In the genomic region with DNA sequence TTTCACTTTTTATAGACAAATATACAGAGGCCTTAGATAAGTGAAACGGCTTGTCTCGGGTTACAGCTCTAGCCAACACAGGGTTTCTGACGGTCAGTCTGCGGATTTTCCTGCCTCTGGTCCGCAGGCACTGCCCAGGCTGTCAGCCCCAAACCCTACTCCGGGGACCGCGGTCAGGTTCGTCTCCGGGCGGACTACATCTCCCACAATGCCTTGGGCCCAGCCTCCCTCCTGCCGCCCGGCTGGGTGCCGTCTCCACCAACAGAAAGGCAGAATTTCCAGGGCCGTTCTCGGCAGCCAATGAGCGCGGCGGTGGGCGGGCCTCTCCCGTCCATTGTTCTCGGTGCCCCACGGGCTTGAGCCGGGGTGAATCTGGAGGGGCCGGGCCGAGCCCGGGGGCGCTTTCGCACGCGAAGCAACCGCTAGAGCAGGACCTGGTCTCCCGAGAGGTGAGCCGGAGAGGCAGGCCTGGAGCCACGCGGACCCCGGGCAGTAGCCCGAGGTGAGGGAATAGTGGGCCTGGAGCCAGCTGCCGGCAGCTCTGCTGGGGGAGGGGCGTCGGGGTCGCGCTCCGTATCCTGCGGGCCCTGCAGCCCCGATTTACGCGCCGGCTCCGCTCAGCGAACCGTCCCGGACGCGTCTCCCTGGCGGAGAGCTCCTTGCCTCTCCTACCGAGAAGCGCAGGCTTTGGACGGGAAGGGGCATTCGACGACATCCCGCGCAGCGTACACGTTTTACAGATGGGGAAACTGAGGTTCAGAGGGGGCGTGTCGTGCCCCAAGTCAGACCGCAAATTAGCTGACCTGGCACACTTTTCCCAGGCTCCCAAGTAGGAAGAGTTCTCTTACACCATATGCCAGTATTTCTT, we compare ENCODE assay signal across 1 cellular context.
TF ChIP-seq lines count a peak whose summit lies in the region.

A gene (plus strand): TSS at position 323 of the 868 bp plus-strand sequence. CDS start 2,919 bp downstream, outside the sequence.

TF ChIP-seq in H1, 55 proteins besides CTCF, POLR2A, EP300 and RAD21:
- TF ChIP-seq GABPA (IDR thresholded peaks at IDR 0.05; ENCODE audit: borderline replicate concordance, insufficient read depth, low read length) = no peak
- TF ChIP-seq SUZ12 (IDR thresholded peaks at IDR 0.05; ENCODE audit: low read length) = no peak
- TF ChIP-seq ASH2L (IDR thresholded peaks at IDR 0.05; ENCODE audit: low read length) = peak; percentile 96
- TF ChIP-seq, protein P1, sequence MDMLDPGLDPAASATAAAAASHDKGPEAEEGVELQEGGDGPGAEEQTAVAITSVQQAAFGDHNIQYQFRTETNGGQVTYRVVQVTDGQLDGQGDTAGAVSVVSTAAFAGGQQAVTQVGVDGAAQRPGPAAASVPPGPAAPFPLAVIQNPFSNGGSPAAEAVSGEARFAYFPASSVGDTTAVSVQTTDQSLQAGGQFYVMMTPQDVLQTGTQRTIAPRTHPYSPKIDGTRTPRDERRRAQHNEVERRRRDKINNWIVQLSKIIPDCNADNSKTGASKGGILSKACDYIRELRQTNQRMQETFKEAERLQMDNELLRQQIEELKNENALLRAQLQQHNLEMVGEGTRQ (IDR thresholded peaks at IDR 0.05; ENCODE audit: low read length) = no peak
- TF ChIP-seq KDM1A (IDR thresholded peaks at IDR 0.05; ENCODE audit: borderline replicate concordance, low read length) = no peak
- TF ChIP-seq CREB1 (IDR thresholded peaks at IDR 0.05) = no peak
- TF ChIP-seq BCL11A (IDR thresholded peaks at IDR 0.05; ENCODE audit: low read depth in 2 of 2, low read length in 2 of 2) = no peak
- TF ChIP-seq, protein P2, sequence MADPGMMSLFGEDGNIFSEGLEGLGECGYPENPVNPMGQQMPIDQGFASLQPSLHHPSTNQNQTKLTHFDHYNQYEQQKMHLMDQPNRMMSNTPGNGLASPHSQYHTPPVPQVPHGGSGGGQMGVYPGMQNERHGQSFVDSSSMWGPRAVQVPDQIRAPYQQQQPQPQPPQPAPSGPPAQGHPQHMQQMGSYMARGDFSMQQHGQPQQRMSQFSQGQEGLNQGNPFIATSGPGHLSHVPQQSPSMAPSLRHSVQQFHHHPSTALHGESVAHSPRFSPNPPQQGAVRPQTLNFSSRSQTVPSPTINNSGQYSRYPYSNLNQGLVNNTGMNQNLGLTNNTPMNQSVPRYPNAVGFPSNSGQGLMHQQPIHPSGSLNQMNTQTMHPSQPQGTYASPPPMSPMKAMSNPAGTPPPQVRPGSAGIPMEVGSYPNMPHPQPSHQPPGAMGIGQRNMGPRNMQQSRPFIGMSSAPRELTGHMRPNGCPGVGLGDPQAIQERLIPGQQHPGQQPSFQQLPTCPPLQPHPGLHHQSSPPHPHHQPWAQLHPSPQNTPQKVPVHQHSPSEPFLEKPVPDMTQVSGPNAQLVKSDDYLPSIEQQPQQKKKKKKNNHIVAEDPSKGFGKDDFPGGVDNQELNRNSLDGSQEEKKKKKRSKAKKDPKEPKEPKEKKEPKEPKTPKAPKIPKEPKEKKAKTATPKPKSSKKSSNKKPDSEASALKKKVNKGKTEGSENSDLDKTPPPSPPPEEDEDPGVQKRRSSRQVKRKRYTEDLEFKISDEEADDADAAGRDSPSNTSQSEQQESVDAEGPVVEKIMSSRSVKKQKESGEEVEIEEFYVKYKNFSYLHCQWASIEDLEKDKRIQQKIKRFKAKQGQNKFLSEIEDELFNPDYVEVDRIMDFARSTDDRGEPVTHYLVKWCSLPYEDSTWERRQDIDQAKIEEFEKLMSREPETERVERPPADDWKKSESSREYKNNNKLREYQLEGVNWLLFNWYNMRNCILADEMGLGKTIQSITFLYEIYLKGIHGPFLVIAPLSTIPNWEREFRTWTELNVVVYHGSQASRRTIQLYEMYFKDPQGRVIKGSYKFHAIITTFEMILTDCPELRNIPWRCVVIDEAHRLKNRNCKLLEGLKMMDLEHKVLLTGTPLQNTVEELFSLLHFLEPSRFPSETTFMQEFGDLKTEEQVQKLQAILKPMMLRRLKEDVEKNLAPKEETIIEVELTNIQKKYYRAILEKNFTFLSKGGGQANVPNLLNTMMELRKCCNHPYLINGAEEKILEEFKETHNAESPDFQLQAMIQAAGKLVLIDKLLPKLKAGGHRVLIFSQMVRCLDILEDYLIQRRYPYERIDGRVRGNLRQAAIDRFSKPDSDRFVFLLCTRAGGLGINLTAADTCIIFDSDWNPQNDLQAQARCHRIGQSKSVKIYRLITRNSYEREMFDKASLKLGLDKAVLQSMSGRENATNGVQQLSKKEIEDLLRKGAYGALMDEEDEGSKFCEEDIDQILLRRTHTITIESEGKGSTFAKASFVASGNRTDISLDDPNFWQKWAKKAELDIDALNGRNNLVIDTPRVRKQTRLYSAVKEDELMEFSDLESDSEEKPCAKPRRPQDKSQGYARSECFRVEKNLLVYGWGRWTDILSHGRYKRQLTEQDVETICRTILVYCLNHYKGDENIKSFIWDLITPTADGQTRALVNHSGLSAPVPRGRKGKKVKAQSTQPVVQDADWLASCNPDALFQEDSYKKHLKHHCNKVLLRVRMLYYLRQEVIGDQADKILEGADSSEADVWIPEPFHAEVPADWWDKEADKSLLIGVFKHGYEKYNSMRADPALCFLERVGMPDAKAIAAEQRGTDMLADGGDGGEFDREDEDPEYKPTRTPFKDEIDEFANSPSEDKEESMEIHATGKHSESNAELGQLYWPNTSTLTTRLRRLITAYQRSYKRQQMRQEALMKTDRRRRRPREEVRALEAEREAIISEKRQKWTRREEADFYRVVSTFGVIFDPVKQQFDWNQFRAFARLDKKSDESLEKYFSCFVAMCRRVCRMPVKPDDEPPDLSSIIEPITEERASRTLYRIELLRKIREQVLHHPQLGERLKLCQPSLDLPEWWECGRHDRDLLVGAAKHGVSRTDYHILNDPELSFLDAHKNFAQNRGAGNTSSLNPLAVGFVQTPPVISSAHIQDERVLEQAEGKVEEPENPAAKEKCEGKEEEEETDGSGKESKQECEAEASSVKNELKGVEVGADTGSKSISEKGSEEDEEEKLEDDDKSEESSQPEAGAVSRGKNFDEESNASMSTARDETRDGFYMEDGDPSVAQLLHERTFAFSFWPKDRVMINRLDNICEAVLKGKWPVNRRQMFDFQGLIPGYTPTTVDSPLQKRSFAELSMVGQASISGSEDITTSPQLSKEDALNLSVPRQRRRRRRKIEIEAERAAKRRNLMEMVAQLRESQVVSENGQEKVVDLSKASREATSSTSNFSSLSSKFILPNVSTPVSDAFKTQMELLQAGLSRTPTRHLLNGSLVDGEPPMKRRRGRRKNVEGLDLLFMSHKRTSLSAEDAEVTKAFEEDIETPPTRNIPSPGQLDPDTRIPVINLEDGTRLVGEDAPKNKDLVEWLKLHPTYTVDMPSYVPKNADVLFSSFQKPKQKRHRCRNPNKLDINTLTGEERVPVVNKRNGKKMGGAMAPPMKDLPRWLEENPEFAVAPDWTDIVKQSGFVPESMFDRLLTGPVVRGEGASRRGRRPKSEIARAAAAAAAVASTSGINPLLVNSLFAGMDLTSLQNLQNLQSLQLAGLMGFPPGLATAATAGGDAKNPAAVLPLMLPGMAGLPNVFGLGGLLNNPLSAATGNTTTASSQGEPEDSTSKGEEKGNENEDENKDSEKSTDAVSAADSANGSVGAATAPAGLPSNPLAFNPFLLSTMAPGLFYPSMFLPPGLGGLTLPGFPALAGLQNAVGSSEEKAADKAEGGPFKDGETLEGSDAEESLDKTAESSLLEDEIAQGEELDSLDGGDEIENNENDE (IDR thresholded peaks at IDR 0.05; ENCODE audit: insufficient replicate concordance, low read length) = no peak
- TF ChIP-seq RXRA (IDR thresholded peaks at IDR 0.05; ENCODE audit: insufficient read depth, low read depth, low read length) = no peak
- TF ChIP-seq EGR1 (IDR thresholded peaks at IDR 0.05; ENCODE audit: borderline replicate concordance, low read depth, low read length) = no peak
- no peak for TF ChIP-seq TCF12 (IDR thresholded peaks at IDR 0.05; ENCODE audit: low read depth, low read length)
- no peak for TF ChIP-seq EZH2 (IDR thresholded peaks at IDR 0.05; ENCODE audit: low read depth, low read length, severe bottlenecking)
- no peak for TF ChIP-seq HDAC6 (IDR thresholded peaks at IDR 0.05; ENCODE audit: low read depth, low read length)
- peak; percentile 83 for TF ChIP-seq PHF8 (conservative IDR thresholded peaks at IDR 0.05; ENCODE audit: low read depth, low read length)
- no peak for TF ChIP-seq JUND (IDR thresholded peaks at IDR 0.05; ENCODE audit: low read length)
- no peak for TF ChIP-seq BACH1 (IDR thresholded peaks at IDR 0.05; ENCODE audit: low read length)
- peak; percentile 50 for TF ChIP-seq SIX5 (IDR thresholded peaks at IDR 0.05; ENCODE audit: low read depth, low read length)
- TF ChIP-seq NANOG (IDR thresholded peaks at IDR 0.05; ENCODE audit: insufficient read depth, low read depth, low read length, poor library complexity, severe bottlenecking) = no peak
- peak; percentile 95 for TF ChIP-seq KDM4A (IDR thresholded peaks at IDR 0.05; ENCODE audit: low read depth, low read length, severe bottlenecking)
- TF ChIP-seq CTBP2 (IDR thresholded peaks at IDR 0.05; ENCODE audit: borderline replicate concordance, insufficient read depth, insufficient read length, low read length) = no peak
- peak; percentile 64 for TF ChIP-seq TAF7 (optimal IDR thresholded peaks at IDR 0.05; ENCODE audit: borderline replicate concordance, low read depth, low read length)
- TF ChIP-seq, protein P3, sequence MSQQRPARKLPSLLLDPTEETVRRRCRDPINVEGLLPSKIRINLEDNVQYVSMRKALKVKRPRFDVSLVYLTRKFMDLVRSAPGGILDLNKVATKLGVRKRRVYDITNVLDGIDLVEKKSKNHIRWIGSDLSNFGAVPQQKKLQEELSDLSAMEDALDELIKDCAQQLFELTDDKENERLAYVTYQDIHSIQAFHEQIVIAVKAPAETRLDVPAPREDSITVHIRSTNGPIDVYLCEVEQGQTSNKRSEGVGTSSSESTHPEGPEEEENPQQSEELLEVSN (IDR thresholded peaks at IDR 0.05) = peak; percentile 61; the same call in 1 of the 2 replicates
- TF ChIP-seq TBP (IDR thresholded peaks at IDR 0.05; ENCODE audit: low read depth, low read length) = peak; percentile 77
- peak; percentile 51 for TF ChIP-seq POLR2AphosphoS5 (IDR thresholded peaks at IDR 0.05; ENCODE audit: low read depth, low read length)
- no peak for TF ChIP-seq CBX5 (IDR thresholded peaks at IDR 0.05; ENCODE audit: low read depth, low read length)
- TF ChIP-seq, protein P4, sequence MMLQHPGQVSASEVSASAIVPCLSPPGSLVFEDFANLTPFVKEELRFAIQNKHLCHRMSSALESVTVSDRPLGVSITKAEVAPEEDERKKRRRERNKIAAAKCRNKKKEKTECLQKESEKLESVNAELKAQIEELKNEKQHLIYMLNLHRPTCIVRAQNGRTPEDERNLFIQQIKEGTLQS (IDR thresholded peaks at IDR 0.05; ENCODE audit: insufficient read depth, low read depth, low read length) = no peak
- no peak for TF ChIP-seq SP4 (IDR thresholded peaks at IDR 0.05; ENCODE audit: low read length)
- peak; percentile 59 for TF ChIP-seq SAP30 (IDR thresholded peaks at IDR 0.05; ENCODE audit: insufficient read depth, insufficient replicate concordance, low read length)
- no peak for TF ChIP-seq JUN (IDR thresholded peaks at IDR 0.05; ENCODE audit: low read depth, low read length)
- TF ChIP-seq NRF1 (IDR thresholded peaks at IDR 0.05; ENCODE audit: low read depth, low read length) = no peak
- peak; percentile 47; the same call in 1 of the 2 replicates for TF ChIP-seq MAFK (IDR thresholded peaks at IDR 0.05; ENCODE audit: low read depth, low read length)
- peak in 1 of 2 experiments; percentile 66; a peak in 1 of 4 replicates for TF ChIP-seq SIN3A (conservative IDR thresholded peaks at IDR 0.05 in 1 of 2, IDR thresholded peaks at IDR 0.05 in 1 of 2; ENCODE audit: low read depth in 1 of 2, low read length in 2 of 2)
- TF ChIP-seq, protein P5, sequence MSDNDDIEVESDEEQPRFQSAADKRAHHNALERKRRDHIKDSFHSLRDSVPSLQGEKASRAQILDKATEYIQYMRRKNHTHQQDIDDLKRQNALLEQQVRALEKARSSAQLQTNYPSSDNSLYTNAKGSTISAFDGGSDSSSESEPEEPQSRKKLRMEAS (IDR thresholded peaks at IDR 0.05) = peak; percentile 62
- no peak for TF ChIP-seq HDAC2 (IDR thresholded peaks at IDR 0.05; ENCODE audit: borderline replicate concordance in 1 of 2, low read depth in 2 of 2, low read length in 2 of 2)
- TF ChIP-seq, protein P6, sequence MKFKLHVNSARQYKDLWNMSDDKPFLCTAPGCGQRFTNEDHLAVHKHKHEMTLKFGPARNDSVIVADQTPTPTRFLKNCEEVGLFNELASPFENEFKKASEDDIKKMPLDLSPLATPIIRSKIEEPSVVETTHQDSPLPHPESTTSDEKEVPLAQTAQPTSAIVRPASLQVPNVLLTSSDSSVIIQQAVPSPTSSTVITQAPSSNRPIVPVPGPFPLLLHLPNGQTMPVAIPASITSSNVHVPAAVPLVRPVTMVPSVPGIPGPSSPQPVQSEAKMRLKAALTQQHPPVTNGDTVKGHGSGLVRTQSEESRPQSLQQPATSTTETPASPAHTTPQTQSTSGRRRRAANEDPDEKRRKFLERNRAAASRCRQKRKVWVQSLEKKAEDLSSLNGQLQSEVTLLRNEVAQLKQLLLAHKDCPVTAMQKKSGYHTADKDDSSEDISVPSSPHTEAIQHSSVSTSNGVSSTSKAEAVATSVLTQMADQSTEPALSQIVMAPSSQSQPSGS (IDR thresholded peaks at IDR 0.05; ENCODE audit: low read length) = no peak
- TF ChIP-seq RBBP5 (IDR thresholded peaks at IDR 0.05; ENCODE audit: borderline replicate concordance, low read depth, low read length) = peak; percentile 98
- TF ChIP-seq YY1 (IDR thresholded peaks at IDR 0.05; ENCODE audit: low read depth, low read length) = 0 out of 2 replicates have a peak, but pooled peaks have one; percentile 5
- peak; percentile 47; the same call in 1 of the 2 replicates for TF ChIP-seq SP1 (IDR thresholded peaks at IDR 0.05; ENCODE audit: low read depth, low read length)
- peak; percentile 73 for TF ChIP-seq TAF1 (IDR thresholded peaks at IDR 0.05; ENCODE audit: low read depth, low read length)
- TF ChIP-seq ZNF274 (IDR thresholded peaks at IDR 0.05; ENCODE audit: borderline replicate concordance, extremely low read depth, low read length) = no peak
- no peak for TF ChIP-seq CBX8 (IDR thresholded peaks at IDR 0.05; ENCODE audit: borderline replicate concordance, low read depth, low read length)
- no peak for TF ChIP-seq CEBPB (IDR thresholded peaks at IDR 0.05; ENCODE audit: low read depth, low read length)
TF ChIP-seq in H1: peak in this region for 16.
